10 cellular contexts compared by ENCODE assay signal in genomic region chr7:102169651-102170416, GRCh38.
DNase-seq lines count a peak whose midpoint lies in the region; FAIRE-seq and TF ChIP-seq lines count a peak whose summit lies in the region.
"Had no signal": no experiment of that assay in that cellular context is flagged by ENCODE, and none has a peak within 500 bp of the region (broad histone marks: within the 10 kb centered on the region; RNA-seq: fewer than 3 reads in every experiment).

No MANE protein-coding gene starts in this region.

- H3K27ac ChIP-seq in endothelial cell of umbilical vein (ENCODE audit: insufficient read depth, low read depth, low read length) (peak overlapping the region; percentile 44), neural cell (ENCODE audit: low read length) (peak overlapping the region; percentile 44), uterus (peak overlapping the region; percentile 31 to 63)

- no peaks in the 10 kb centered on the region for H3K9me2 ChIP-seq in neural cell (ENCODE audit: insufficient read depth, low read length)

- peaks cover 14% of the 10 kb centered on the region for H3K4me1 ChIP-seq in endothelial cell of umbilical vein (ENCODE audit: control insufficient read depth, extremely low read depth, insufficient read depth, low read length)
- H3K4me1 ChIP-seq in uterus, result no peaks in the 10 kb centered on the region

- H3K79me2 ChIP-seq in endothelial cell of umbilical vein (ENCODE audit: control insufficient read depth, insufficient read depth, low read length) (no peaks in the 10 kb centered on the region), neural cell (replicated peaks; ENCODE audit: insufficient read depth, low read length) (no peaks in the 10 kb centered on the region)

- peak; percentile 27 for TF ChIP-seq RAD21 in neural cell (conservative IDR thresholded peaks at IDR 0.05)

- H3K9ac ChIP-seq in endothelial cell of umbilical vein (replicated peaks; ENCODE audit: extremely low read depth, insufficient read depth, low read length) (peak overlapping the region; percentile 29), neural cell (ENCODE audit: low read length) (peak overlapping the region; percentile 2)

- H3K9me3 ChIP-seq in endothelial cell of umbilical vein (replicated peaks; ENCODE audit: control insufficient read depth, insufficient read depth, low read length) (no peaks in the 10 kb centered on the region), neural cell (ENCODE audit: low read length) (no peaks in the 10 kb centered on the region), uterus (no peaks in the 10 kb centered on the region)

- H3K4me3 ChIP-seq in endothelial cell of umbilical vein (replicated peaks in 1 of 3; ENCODE audit: insufficient read depth in 1 of 3, low read depth in 1 of 3, low read length in 3 of 3), result peak overlapping the region in 1 of 3 experiments; percentile 13
- H3K4me3 ChIP-seq in neural cell (ENCODE audit: low read length), result peak overlapping the region; percentile 36
- no peak overlapping the region for H3K4me3 ChIP-seq in uterus

- peak; percentile 67 for FAIRE-seq in endothelial cell of umbilical vein (lab: Jason Lieb, UNC)

- TF ChIP-seq EP300 in neural cell (conservative IDR thresholded peaks at IDR 0.05; ENCODE audit: poor library complexity, severe bottlenecking), result no peak

- peaks cover 7% of the 10 kb centered on the region for H3F3A ChIP-seq in neural cell (ENCODE audit: insufficient read depth, low read length, poor library complexity, severe bottlenecking)

- peaks cover 0 to 2% of the 10 kb centered on the region in 2 experiments for H3K36me3 ChIP-seq in endothelial cell of umbilical vein (ENCODE audit: control insufficient read depth in 2 of 2, extremely low read depth in 1 of 2, insufficient read depth in 2 of 2, low read length in 2 of 2)
- no peaks in the 10 kb centered on the region for H3K36me3 ChIP-seq in neural cell (ENCODE audit: insufficient read depth, low read length)
- H3K36me3 ChIP-seq in uterus, result no peaks in the 10 kb centered on the region

- CTCF ChIA-PET in endothelial cell of umbilical vein (lab: Charles Lee), result interaction anchor here (1.0 kb wide), 1 partner anchor 51 kb away, joined by 4 read pairs; no protein-coding TSS in a partner anchor

- H4K20me1 ChIP-seq in endothelial cell of umbilical vein (replicated peaks; ENCODE audit: control insufficient read depth, extremely low read depth, insufficient read depth, low read length) (no peaks in the 10 kb centered on the region), neural cell (ENCODE audit: insufficient read depth) (no peaks in the 10 kb centered on the region)

- H3K27me3 ChIP-seq in endothelial cell of umbilical vein (ENCODE audit: control insufficient read depth in 2 of 2, insufficient read depth in 2 of 2, low read length in 2 of 2) (no peaks in the 10 kb centered on the region), neural cell (ENCODE audit: insufficient read depth, low read depth, low read length) (no peaks in the 10 kb centered on the region), uterus (no peaks in the 10 kb centered on the region)

- peak overlapping the region; percentile 60 for H2AFZ ChIP-seq in endothelial cell of umbilical vein (ENCODE audit: low read depth, low read length)
- no peak overlapping the region for H2AFZ ChIP-seq in neural cell (ENCODE audit: low read depth, low read length)

- dilution Hi-C loops in endothelial cell of umbilical vein (cut with MboI; ENCODE audit: extremely low pct_ligation_motif_present, low sequenced_read_pairs), result no loop called here

- peak overlapping the region; percentile 84 for H3K4me2 ChIP-seq in endothelial cell of umbilical vein (ENCODE audit: insufficient read depth, low read length)
- H3K4me2 ChIP-seq in neural cell (ENCODE audit: low read length), result peak overlapping the region; percentile 16

- POLR2A ChIA-PET in endothelial cell of umbilical vein (lab: Charles Lee), result interaction anchor here (0.6 kb wide), 1 partner anchor 405 kb away, joined by 3 read pairs; no protein-coding TSS in a partner anchor

- intact Hi-C loops in endothelial cell of umbilical vein (cut with micrococcal nuclease), result no loop called here
- intact Hi-C loops in uterus (cut with DNase I; ENCODE audit: low total_unique reads), result no loop called here

- TF ChIP-seq POLR2A in endothelial cell of umbilical vein (IDR thresholded peaks at IDR 0.05; ENCODE audit: low read depth, low read length) (no peak), uterus (IDR thresholded peaks at IDR 0.05) (no peak)

- TF ChIP-seq CTCF in endothelial cell of umbilical vein (IDR thresholded peaks at IDR 0.05; ENCODE audit: extremely low read depth in 1 of 2, insufficient read depth in 1 of 2, low read depth in 1 of 2, low read length in 2 of 2) (no peak), neural cell (IDR thresholded peaks at IDR 0.05; ENCODE audit: poor library complexity, severe bottlenecking) (no peak), uterus (IDR thresholded peaks at IDR 0.05) (no peak)

- no peaks in the 10 kb centered on the region for H3K9me1 ChIP-seq in endothelial cell of umbilical vein (replicated peaks; ENCODE audit: control insufficient read depth, extremely low read depth, insufficient read depth, low read length)

- DNase-seq in NCI-H748 (lab: John Stamatoyannopoulos, UW; ENCODE audit: unreplicated experiment) (peak; percentile 76), endothelial cell of umbilical vein (ENCODE audit: low read depth, low spot score) (peak; percentile 74), uterus (no peak), NCI-H1694 treated with DMSO at 0.1 percent for 48 hours (lab: John Stamatoyannopoulos, UW) (no peak), 8988T (no peak)
- no peak for DNase-seq in activated T-cell treated with anti-CD3 and anti-CD28 coated beads, Interleukin-2, amount 50 U/mL, for 1 hour
- DNase-seq: activated T-cell treated with anti-CD3 and anti-CD28 coated beads, Interleukin-2, amount 50 U/mL, for 4 hours; natural killer cell; NCI-H1092 had no signal

- BruUV-seq in endothelial cell of umbilical vein (replicated peaks; lab: Mats Ljungman, UMichigan), result no TSS peak

TF ChIP-seq in endothelial cell of umbilical vein, 7 proteins besides CTCF, POLR2A, EP300 and RAD21:
- no peak for TF ChIP-seq POLR2AphosphoS5 (IDR thresholded peaks at IDR 0.05; ENCODE audit: insufficient read depth, low read depth, low read length)
- TF ChIP-seq EZH2 (IDR thresholded peaks at IDR 0.05; ENCODE audit: borderline replicate concordance, low read depth, low read length, severe bottlenecking), result no peak
- TF ChIP-seq MYC (IDR thresholded peaks at IDR 0.05; ENCODE audit: low read depth, low read length), result no peak
- TF ChIP-seq FOS (IDR thresholded peaks at IDR 0.05; ENCODE audit: borderline replicate concordance, insufficient read depth, low read length), result no peak
- TF ChIP-seq GATA2 (IDR thresholded peaks at IDR 0.05; ENCODE audit: insufficient read depth, insufficient read length, low read depth, low read length), result no peak
- TF ChIP-seq JUN (IDR thresholded peaks at IDR 0.05; ENCODE audit: borderline replicate concordance, insufficient read depth, insufficient read length, low read depth), result no peak
- TF ChIP-seq MAX (IDR thresholded peaks at IDR 0.05; ENCODE audit: insufficient read depth, insufficient read length), result no peak

TF ChIP-seq in neural cell, 6 proteins besides CTCF, POLR2A, EP300 and RAD21:
- peak; percentile 6 for TF ChIP-seq POLR2AphosphoS5 (IDR thresholded peaks at IDR 0.05)
- peak; percentile 37 for TF ChIP-seq REST (IDR thresholded peaks at IDR 0.05; ENCODE audit: borderline replicate concordance)
- TF ChIP-seq TAF1 (IDR thresholded peaks at IDR 0.05; ENCODE audit: low read depth), result no peak

Comparison
In these comparisons a context has a peak if more than half of its experiments do, and no peak if none do; other contexts are left out.
1. DNase-seq: peak in NCI-H748 (single experiment) and endothelial cell of umbilical vein (single experiment); none in uterus (0 of 2), activated T-cell treated with anti-CD3 and anti-CD28 coated beads, Interleukin-2, amount 50 U/mL, for 1 hour (single experiment), NCI-H1694 treated with DMSO at 0.1 percent for 48 hours (single experiment) and 8988T (single experiment).
2. Peak in every context shown above with its lines, with median percentiles within 50 percentile points of each other: H3K27ac ChIP-seq.